1 cellular context compared by ENCODE assay signal in genomic region chr17:62749926-62750325, GRCh38.
TF ChIP-seq lines count a peak whose summit lies in the region.

No MANE protein-coding gene starts in this region.

TF ChIP-seq in WTC11, 78 proteins besides CTCF, POLR2A, EP300 and RAD21:
- no peak for TF ChIP-seq ETV6 (CRISPR knock-in tag; IDR thresholded peaks at IDR 0.05)
- TF ChIP-seq CREB1 (CRISPR knock-in tag; IDR thresholded peaks at IDR 0.05): no peak
- no peak for TF ChIP-seq E2F4 (CRISPR knock-in tag; IDR thresholded peaks at IDR 0.05; ENCODE audit: borderline replicate concordance, low read depth)
- no peak for TF ChIP-seq MYBL2 (CRISPR knock-in tag; IDR thresholded peaks at IDR 0.05)
- no peak for TF ChIP-seq PREB (CRISPR knock-in tag; IDR thresholded peaks at IDR 0.05; ENCODE audit: borderline replicate concordance)
- no peak for TF ChIP-seq E2F5 (CRISPR knock-in tag; IDR thresholded peaks at IDR 0.05)
- no peak for TF ChIP-seq AR (CRISPR knock-in tag; IDR thresholded peaks at IDR 0.05)
- no peak for TF ChIP-seq ATF1 (CRISPR knock-in tag; IDR thresholded peaks at IDR 0.05)
- TF ChIP-seq GTF2I (CRISPR knock-in tag; conservative IDR thresholded peaks at IDR 0.05): no peak
- TF ChIP-seq ZNF532 (CRISPR knock-in tag; IDR thresholded peaks at IDR 0.05; ENCODE audit: borderline replicate concordance): no peak
- TF ChIP-seq ZBTB21 (CRISPR knock-in tag; IDR thresholded peaks at IDR 0.05; ENCODE audit: borderline replicate concordance): no peak
- no peak for TF ChIP-seq SP1 (CRISPR knock-in tag; conservative IDR thresholded peaks at IDR 0.05)
- no peak for TF ChIP-seq NFE2L1 (CRISPR knock-in tag; IDR thresholded peaks at IDR 0.05)
- TF ChIP-seq ARID4B (CRISPR knock-in tag; IDR thresholded peaks at IDR 0.05; ENCODE audit: borderline replicate concordance): no peak
